8 cellular contexts compared by ENCODE assay signal in the genomic region with DNA sequence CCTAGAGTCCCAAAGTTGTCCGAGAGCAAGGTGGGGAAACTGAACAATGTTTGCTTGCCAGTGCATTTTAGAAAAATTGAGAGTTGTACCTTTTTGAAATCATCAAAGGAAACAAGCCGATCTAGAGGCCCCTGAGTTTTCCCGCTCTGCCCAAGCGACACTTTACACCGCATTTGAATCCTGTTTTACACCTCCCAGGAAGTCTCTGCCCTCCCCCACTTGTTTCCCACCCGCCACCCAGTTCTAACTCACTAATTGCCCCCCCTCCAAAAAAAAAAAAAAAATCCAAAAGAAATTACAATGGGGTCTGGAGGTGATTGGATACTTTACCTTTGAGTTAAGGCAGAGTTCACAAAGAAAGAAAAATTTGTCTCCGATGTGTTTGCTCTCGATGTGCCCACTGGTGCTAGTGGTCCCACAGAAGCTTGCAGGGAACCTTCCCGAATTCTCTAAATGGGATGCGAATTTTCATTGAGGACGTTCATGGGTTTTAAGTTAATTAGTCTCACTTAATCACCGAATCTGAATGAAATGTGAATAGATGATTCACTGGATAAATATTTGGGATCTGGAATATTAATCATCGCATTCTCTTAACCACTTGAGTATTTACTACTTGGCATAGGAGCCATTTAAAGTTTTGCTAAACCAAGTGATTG. TPM values are rescaled to one million over a fixed set of nuclear protein-coding genes. Genes with fewer than 3 reads are reported as not detected.
A peak's percentile ranks its signal among the peaks of the same experiment; 100 is the strongest.
DNase-seq lines count a peak whose midpoint lies in the region; ATAC-seq, FAIRE-seq and TF ChIP-seq lines count a peak whose summit lies in the region.
"Had no signal": no experiment of that assay in that cellular context is flagged by ENCODE, and none has a peak within 500 bp of the region (broad histone marks: within the 10 kb centered on the region; RNA-seq: fewer than 3 reads in every experiment).

No MANE protein-coding gene starts in this region.

- TF ChIP-seq CTCF in foreskin keratinocyte (conservative IDR thresholded peaks at IDR 0.05) = no peak

- ATAC-seq in foreskin keratinocyte (no peak), GM18907 (IDR thresholded peaks at IDR 0.05; ENCODE audit: unreplicated experiment) (no peak), GM19324 (IDR thresholded peaks at IDR 0.05; ENCODE audit: low FRiP score, unreplicated experiment) (no peak)

- H3K4me2 ChIP-seq in skeletal muscle satellite cell (ENCODE audit: low read length) = peak overlapping the region; percentile 84

- H3K4me1 ChIP-seq in foreskin keratinocyte (peaks cover 27% of the 10 kb centered on the region), skeletal muscle satellite cell (ENCODE audit: control insufficient read depth, insufficient read depth, low read length) (peaks cover 35% of the 10 kb centered on the region)

- peak; percentile 88 for FAIRE-seq in H54 (lab: Jason Lieb, UNC)

- H3K27ac ChIP-seq in SK-N-MC (no peak overlapping the region), foreskin keratinocyte (peak overlapping the region; percentile 64)

- DNase-seq in H54 (ENCODE audit: insufficient read length, low spot score) (peak; percentile 68), SK-N-MC (ENCODE audit: low read depth, low spot score) (no peak), foreskin keratinocyte (peak; percentile 49 to 74), NCI-H2196 treated with DMSO at 0.1 percent for 48 hours (lab: John Stamatoyannopoulos, UW; ENCODE audit: unreplicated experiment) (no peak)

- peaks cover 8% of the 10 kb centered on the region for H3K36me3 ChIP-seq in SK-N-MC (ENCODE audit: insufficient read depth, low read length)
- H3K36me3 ChIP-seq in skeletal muscle satellite cell (ENCODE audit: insufficient read depth, low read length) = peaks cover 55% of the 10 kb centered on the region

- peak overlapping the region; percentile 90 for H3K4me3 ChIP-seq in SK-N-MC
- peak overlapping the region; percentile 88 for H3K4me3 ChIP-seq in skeletal muscle satellite cell (ENCODE audit: low read length)

- H3K9me3 ChIP-seq in SK-N-MC (ENCODE audit: low read depth, low read length) (no peaks in the 10 kb centered on the region), skeletal muscle satellite cell (replicated peaks; ENCODE audit: low read length) (no peaks in the 10 kb centered on the region)

- H3K27me3 ChIP-seq in foreskin keratinocyte (no peaks in the 10 kb centered on the region), skeletal muscle satellite cell (ENCODE audit: control insufficient read depth, insufficient read depth, low read length) (no peaks in the 10 kb centered on the region)

- H3K9ac ChIP-seq in SK-N-MC (ENCODE audit: insufficient read length) (peak overlapping the region; percentile 77), skeletal muscle satellite cell (ENCODE audit: low read depth, low read length) (peak overlapping the region; percentile 98)

- TF ChIP-seq POLR2A in H54 (IDR thresholded peaks at IDR 0.05; ENCODE audit: low read depth, low read length) = no peak

RNA-seq across cellular contexts. Expression of gene HMGA2, which starts 2.4 kb away (rescaled TPM):
- 113 and 163 TPM in 2 replicates for total RNA-seq in foreskin keratinocyte
- 77.7 and 95.5 TPM in 2 replicates for polyA plus RNA-seq in foreskin keratinocyte
- total RNA-seq in skeletal muscle satellite cell (2012; rRNA removed) = 73.0 and 91.0 TPM in 2 replicates
- total RNA-seq: ureter had no signal

Comparison
In these comparisons a context has a peak if more than half of its experiments do, and no peak if none do; other contexts are left out.
1. DNase-seq: peak in H54 (single experiment) and foreskin keratinocyte (2 of 2); none in SK-N-MC (single experiment) and NCI-H2196 treated with DMSO at 0.1 percent for 48 hours (single experiment).